In genomic region chr2:111246620-111247061, GRCh38 we compare ENCODE assay signal across 1 cellular context.
TF ChIP-seq lines count a peak whose summit lies in the region.

No MANE protein-coding gene starts in this region.

TF ChIP-seq in HepG2, 621 proteins besides CTCF, POLR2A, EP300 and RAD21 (continued from another document and continues in another):
- TF ChIP-seq ZNF232 (CRISPR knock-in tag; IDR thresholded peaks at IDR 0.05; ENCODE audit: borderline replicate concordance) (peak; percentile 65; the same call in 1 of the 2 replicates), SAFB2 (CRISPR knock-in tag; IDR thresholded peaks at IDR 0.05; ENCODE audit: borderline replicate concordance, low read depth) (peak; percentile 46; the same call in 1 of the 2 replicates), MYPOP (CRISPR knock-in tag; IDR thresholded peaks at IDR 0.05) (peak; percentile 67; the same call in 1 of the 2 replicates), CREM (IDR thresholded peaks at IDR 0.05) (0 out of 2 replicates have a peak, but pooled peaks have one; percentile 28), CREM (CRISPR knock-in tag; IDR thresholded peaks at IDR 0.05) (no peak), ZNF546 (CRISPR knock-in tag; conservative IDR thresholded peaks at IDR 0.05) (no peak), ZNF883 (CRISPR knock-in tag; IDR thresholded peaks at IDR 0.05; ENCODE audit: not compliant biosample characterization) (no peak), ZNF850 (CRISPR knock-in tag; conservative IDR thresholded peaks at IDR 0.05) (0 out of 2 replicates have a peak, but pooled peaks have one; percentile 83), NCOA2 (CRISPR knock-in tag; IDR thresholded peaks at IDR 0.05) (peak; percentile 77), ZNF746 (CRISPR knock-in tag; IDR thresholded peaks at IDR 0.05) (peak; percentile 55; the same call in 1 of the 2 replicates), ZNF556 (CRISPR knock-in tag; IDR thresholded peaks at IDR 0.05; ENCODE audit: borderline replicate concordance) (peak; percentile 60; the same call in 1 of the 2 replicates), XBP1 (CRISPR knock-in tag; IDR thresholded peaks at IDR 0.05) (no peak; the same call in 1 of the 2 replicates), ZNF687 (CRISPR knock-in tag; IDR thresholded peaks at IDR 0.05) (peak; percentile 85), ZNF703 (CRISPR knock-in tag; IDR thresholded peaks at IDR 0.05; ENCODE audit: borderline replicate concordance) (peak; percentile 69), PAWR (CRISPR knock-in tag; IDR thresholded peaks at IDR 0.05; ENCODE audit: borderline replicate concordance) (no peak), ZNF839 (CRISPR knock-in tag; IDR thresholded peaks at IDR 0.05; ENCODE audit: borderline replicate concordance) (no peak), ZNF430 (CRISPR knock-in tag; IDR thresholded peaks at IDR 0.05) (peak; percentile 75; the same call in 1 of the 2 replicates), MAFK (conservative IDR thresholded peaks at IDR 0.05 in 1 of 2, IDR thresholded peaks at IDR 0.05 in 1 of 2; ENCODE audit: low read length in 2 of 2) (no peak), ZNF230 (CRISPR knock-in tag; IDR thresholded peaks at IDR 0.05) (no peak), AKAP8 (CRISPR knock-in tag; IDR thresholded peaks at IDR 0.05) (0 out of 2 replicates have a peak, but pooled peaks have one; percentile 60), MTF1 (CRISPR knock-in tag; IDR thresholded peaks at IDR 0.05) (no peak), TMF1 (CRISPR knock-in tag; IDR thresholded peaks at IDR 0.05; ENCODE audit: low read depth) (no peak), ZNF564 (CRISPR knock-in tag; IDR thresholded peaks at IDR 0.05) (peak; percentile 36; the same call in 1 of the 2 replicates), POLR2G (IDR thresholded peaks at IDR 0.05; ENCODE audit: low read depth, low read length) (no peak), FOXK1 (CRISPR knock-in tag; IDR thresholded peaks at IDR 0.05; ENCODE audit: borderline replicate concordance, low read depth) (peak; percentile 93), DMAP1 (CRISPR knock-in tag; IDR thresholded peaks at IDR 0.05) (no peak), ZBTB1 (CRISPR knock-in tag; IDR thresholded peaks at IDR 0.05; ENCODE audit: borderline replicate concordance) (no peak), ZNF609 (CRISPR knock-in tag; IDR thresholded peaks at IDR 0.05; ENCODE audit: borderline replicate concordance) (peak; percentile 76; the same call in 1 of the 2 replicates), ZNF446 (CRISPR knock-in tag; IDR thresholded peaks at IDR 0.05) (no peak), MATR3 (CRISPR knock-in tag; IDR thresholded peaks at IDR 0.05) (no peak), ZFP90 (CRISPR knock-in tag; IDR thresholded peaks at IDR 0.05; ENCODE audit: borderline replicate concordance) (no peak), SNAPC5 (CRISPR knock-in tag; IDR thresholded peaks at IDR 0.05; ENCODE audit: borderline replicate concordance) (no peak), ZNF691 (CRISPR knock-in tag; IDR thresholded peaks at IDR 0.05; ENCODE audit: borderline replicate concordance, low read depth) (peak; percentile 50; the same call in 1 of the 2 replicates), ZNF674 (CRISPR knock-in tag; IDR thresholded peaks at IDR 0.05; ENCODE audit: low read depth) (no peak), ZNF766 (CRISPR knock-in tag; IDR thresholded peaks at IDR 0.05; ENCODE audit: borderline replicate concordance) (no peak), ZGPAT (CRISPR knock-in tag; IDR thresholded peaks at IDR 0.05) (peak; percentile 50), KDM3A (CRISPR knock-in tag; IDR thresholded peaks at IDR 0.05; ENCODE audit: low read depth) (0 out of 2 replicates have a peak, but pooled peaks have one; percentile 55), ZNF549 (CRISPR knock-in tag; IDR thresholded peaks at IDR 0.05) (no peak), ZNF460 (CRISPR knock-in tag; IDR thresholded peaks at IDR 0.05; ENCODE audit: borderline replicate concordance) (peak; percentile 11; the same call in 1 of the 2 replicates), ZBTB38 (CRISPR knock-in tag; IDR thresholded peaks at IDR 0.05) (peak; percentile 83), NR2C2 (CRISPR knock-in tag; IDR thresholded peaks at IDR 0.05; ENCODE audit: borderline replicate concordance) (no peak), SMYD3 (CRISPR knock-in tag; IDR thresholded peaks at IDR 0.05) (peak; percentile 87), ZBTB2 (CRISPR knock-in tag; IDR thresholded peaks at IDR 0.05; ENCODE audit: low read depth) (no peak), ZNF180 (CRISPR knock-in tag; IDR thresholded peaks at IDR 0.05; ENCODE audit: borderline replicate concordance, low read depth) (no peak), ZNF879 (CRISPR knock-in tag; IDR thresholded peaks at IDR 0.05) (no peak), MLX (CRISPR knock-in tag; IDR thresholded peaks at IDR 0.05) (peak; percentile 75; the same call in 1 of the 2 replicates), SOX13 (IDR thresholded peaks at IDR 0.05) (no peak), SOX13 (CRISPR knock-in tag; conservative IDR thresholded peaks at IDR 0.05 in 1 of 2, IDR thresholded peaks at IDR 0.05 in 1 of 2) (peak in 1 of 2 experiments; percentile 76; a peak in 2 of 4 replicates), SP2 (CRISPR knock-in tag; IDR thresholded peaks at IDR 0.05) (no peak), ZNF362 (CRISPR knock-in tag; IDR thresholded peaks at IDR 0.05; ENCODE audit: borderline replicate concordance) (no peak), TFDP1 (CRISPR knock-in tag; IDR thresholded peaks at IDR 0.05; ENCODE audit: borderline replicate concordance) (0 out of 2 replicates have a peak, but pooled peaks have one; percentile 21), MBNL3 (CRISPR knock-in tag; conservative IDR thresholded peaks at IDR 0.05) (no peak)
